1 cellular context compared by ENCODE assay signal in the genomic region with DNA sequence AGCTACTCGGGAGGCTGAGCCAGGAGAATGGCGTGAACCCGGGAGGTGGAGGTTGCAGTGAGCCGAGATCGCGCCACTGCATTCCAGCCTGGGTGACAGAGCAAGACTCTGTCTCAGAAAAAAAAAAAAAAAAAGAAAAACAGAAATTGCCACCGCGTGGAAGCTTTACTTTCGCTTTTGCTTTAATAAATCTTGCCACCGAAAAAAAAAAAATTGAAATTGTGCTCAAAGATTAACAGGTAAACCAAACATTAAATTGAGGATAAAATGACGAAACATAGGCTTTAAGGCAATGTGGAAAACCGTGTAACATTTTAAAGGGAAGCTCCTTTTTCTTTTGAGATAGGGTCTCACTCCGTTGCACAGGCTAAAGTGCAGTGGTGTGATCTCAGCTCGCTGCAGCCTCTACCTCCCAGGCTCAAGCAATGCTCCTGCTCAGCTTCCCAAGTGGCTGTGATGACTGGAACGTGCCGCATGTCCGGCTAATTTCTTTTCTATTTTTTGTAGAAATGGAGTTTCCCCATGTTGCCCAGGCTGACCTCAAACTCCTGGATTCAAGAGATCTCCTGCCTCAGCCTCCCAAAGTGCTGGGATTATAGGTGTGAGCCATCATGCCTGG.
TF ChIP-seq lines count a peak whose summit lies in the region.

No MANE protein-coding gene starts in this region.

TF ChIP-seq in GM12878, 131 proteins besides CTCF, POLR2A, EP300 and RAD21:
- no peak for TF ChIP-seq HDGF (IDR thresholded peaks at IDR 0.05)
- TF ChIP-seq, protein P1, sequence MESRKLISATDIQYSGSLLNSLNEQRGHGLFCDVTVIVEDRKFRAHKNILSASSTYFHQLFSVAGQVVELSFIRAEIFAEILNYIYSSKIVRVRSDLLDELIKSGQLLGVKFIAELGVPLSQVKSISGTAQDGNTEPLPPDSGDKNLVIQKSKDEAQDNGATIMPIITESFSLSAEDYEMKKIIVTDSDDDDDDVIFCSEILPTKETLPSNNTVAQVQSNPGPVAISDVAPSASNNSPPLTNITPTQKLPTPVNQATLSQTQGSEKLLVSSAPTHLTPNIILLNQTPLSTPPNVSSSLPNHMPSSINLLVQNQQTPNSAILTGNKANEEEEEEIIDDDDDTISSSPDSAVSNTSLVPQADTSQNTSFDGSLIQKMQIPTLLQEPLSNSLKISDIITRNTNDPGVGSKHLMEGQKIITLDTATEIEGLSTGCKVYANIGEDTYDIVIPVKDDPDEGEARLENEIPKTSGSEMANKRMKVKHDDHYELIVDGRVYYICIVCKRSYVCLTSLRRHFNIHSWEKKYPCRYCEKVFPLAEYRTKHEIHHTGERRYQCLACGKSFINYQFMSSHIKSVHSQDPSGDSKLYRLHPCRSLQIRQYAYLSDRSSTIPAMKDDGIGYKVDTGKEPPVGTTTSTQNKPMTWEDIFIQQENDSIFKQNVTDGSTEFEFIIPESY (IDR thresholded peaks at IDR 0.05) = no peak
- no peak for TF ChIP-seq NR2C1 (IDR thresholded peaks at IDR 0.05)
- TF ChIP-seq ZNF217 (IDR thresholded peaks at IDR 0.05) = no peak
- TF ChIP-seq TCF12 (IDR thresholded peaks at IDR 0.05; ENCODE audit: low read depth, low read length) = no peak
- no peak for TF ChIP-seq FOXM1 (IDR thresholded peaks at IDR 0.05; ENCODE audit: low read depth, low read length)
- no peak for TF ChIP-seq MTA2 (IDR thresholded peaks at IDR 0.05; ENCODE audit: low read depth)
- TF ChIP-seq, protein P2, sequence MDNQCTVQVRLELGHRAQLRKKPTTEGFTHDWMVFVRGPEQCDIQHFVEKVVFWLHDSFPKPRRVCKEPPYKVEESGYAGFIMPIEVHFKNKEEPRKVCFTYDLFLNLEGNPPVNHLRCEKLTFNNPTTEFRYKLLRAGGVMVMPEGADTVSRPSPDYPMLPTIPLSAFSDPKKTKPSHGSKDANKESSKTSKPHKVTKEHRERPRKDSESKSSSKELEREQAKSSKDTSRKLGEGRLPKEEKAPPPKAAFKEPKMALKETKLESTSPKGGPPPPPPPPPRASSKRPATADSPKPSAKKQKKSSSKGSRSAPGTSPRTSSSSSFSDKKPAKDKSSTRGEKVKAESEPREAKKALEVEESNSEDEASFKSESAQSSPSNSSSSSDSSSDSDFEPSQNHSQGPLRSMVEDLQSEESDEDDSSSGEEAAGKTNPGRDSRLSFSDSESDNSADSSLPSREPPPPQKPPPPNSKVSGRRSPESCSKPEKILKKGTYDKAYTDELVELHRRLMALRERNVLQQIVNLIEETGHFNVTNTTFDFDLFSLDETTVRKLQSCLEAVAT (IDR thresholded peaks at IDR 0.05) = peak; percentile 90
- TF ChIP-seq ASH2L (IDR thresholded peaks at IDR 0.05; ENCODE audit: borderline replicate concordance, low read depth) = no peak
- TF ChIP-seq, protein P3, sequence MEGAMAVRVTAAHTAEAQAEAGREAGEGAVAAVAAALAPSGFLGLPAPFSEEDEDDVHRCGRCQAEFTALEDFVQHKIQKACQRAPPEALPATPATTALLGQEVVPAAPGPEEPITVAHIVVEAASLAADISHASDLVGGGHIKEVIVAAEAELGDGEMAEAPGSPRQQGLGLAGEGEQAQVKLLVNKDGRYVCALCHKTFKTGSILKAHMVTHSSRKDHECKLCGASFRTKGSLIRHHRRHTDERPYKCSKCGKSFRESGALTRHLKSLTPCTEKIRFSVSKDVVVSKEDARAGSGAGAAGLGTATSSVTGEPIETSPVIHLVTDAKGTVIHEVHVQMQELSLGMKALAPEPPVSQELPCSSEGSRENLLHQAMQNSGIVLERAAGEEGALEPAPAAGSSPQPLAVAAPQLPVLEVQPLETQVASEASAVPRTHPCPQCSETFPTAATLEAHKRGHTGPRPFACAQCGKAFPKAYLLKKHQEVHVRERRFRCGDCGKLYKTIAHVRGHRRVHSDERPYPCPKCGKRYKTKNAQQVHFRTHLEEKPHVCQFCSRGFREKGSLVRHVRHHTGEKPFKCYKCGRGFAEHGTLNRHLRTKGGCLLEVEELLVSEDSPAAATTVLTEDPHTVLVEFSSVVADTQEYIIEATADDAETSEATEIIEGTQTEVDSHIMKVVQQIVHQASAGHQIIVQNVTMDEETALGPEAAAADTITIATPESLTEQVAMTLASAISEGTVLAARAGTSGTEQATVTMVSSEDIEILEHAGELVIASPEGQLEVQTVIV (IDR thresholded peaks at IDR 0.05; ENCODE audit: borderline replicate concordance, partially characterized antibody) = no peak
- TF ChIP-seq ZNF384 (IDR thresholded peaks at IDR 0.05; ENCODE audit: borderline replicate concordance, low read depth, low read length) = peak; percentile 31; the same call in 1 of the 2 replicates
- TF ChIP-seq YY1 (IDR thresholded peaks at IDR 0.05; ENCODE audit: low read depth, low read length) = no peak
- no peak for TF ChIP-seq BACH1 (IDR thresholded peaks at IDR 0.05; ENCODE audit: borderline replicate concordance)
- TF ChIP-seq POLR2AphosphoS2 (IDR thresholded peaks at IDR 0.05; ENCODE audit: low read depth, low read length) = no peak
- TF ChIP-seq, protein P4, sequence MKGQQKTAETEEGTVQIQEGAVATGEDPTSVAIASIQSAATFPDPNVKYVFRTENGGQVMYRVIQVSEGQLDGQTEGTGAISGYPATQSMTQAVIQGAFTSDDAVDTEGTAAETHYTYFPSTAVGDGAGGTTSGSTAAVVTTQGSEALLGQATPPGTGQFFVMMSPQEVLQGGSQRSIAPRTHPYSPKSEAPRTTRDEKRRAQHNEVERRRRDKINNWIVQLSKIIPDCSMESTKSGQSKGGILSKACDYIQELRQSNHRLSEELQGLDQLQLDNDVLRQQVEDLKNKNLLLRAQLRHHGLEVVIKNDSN (IDR thresholded peaks at IDR 0.05; ENCODE audit: borderline replicate concordance, extremely low read length, insufficient read depth, low read depth, low read length) = no peak
- TF ChIP-seq LARP7 (IDR thresholded peaks at IDR 0.05) = no peak
